24 cellular contexts compared by ENCODE assay signal in the genomic region with DNA sequence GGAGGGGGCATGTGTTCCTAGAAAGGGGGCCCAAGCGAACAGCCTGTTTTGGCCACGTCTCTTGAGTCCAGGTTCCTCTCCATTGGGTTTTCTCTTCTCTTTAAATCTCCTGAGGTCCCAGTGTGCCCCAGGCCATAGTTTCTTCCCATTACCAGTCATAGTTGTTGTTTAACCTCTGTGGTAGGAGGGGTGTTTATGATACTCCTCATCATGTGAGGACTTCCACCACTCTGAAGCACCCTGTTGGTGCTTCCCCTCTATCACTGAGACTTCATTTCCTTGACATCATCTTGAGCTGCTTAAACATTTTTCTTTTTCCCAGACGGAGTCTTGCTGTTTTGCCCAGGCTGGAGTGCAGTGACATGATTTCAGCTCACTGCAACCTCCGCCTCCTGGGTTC. TPM values are rescaled to one million over a fixed set of nuclear protein-coding genes. Genes with fewer than 3 reads are reported as not detected.
A peak's percentile ranks its signal among the peaks of the same experiment; 100 is the strongest.
DNase-seq lines count a peak whose midpoint lies in the region; ATAC-seq and TF ChIP-seq lines count a peak whose summit lies in the region.
"Had no signal": no experiment of that assay in that cellular context is flagged by ENCODE, and none has a peak within 500 bp of the region (broad histone marks: within the 10 kb centered on the region; RNA-seq: fewer than 3 reads in every experiment).

No MANE protein-coding gene starts in this region.

- H3K4me1 Mint-ChIP-seq in activated CD8-positive, alpha-beta memory T cell treated with anti-CD3 and anti-CD28 coated beads, Interleukin-2, amount 10 ng/mL, durations not matched to agents 7 days and 5 days: peaks cover 34% of the 10 kb centered on the region
- H3K4me1 Mint-ChIP-seq in activated CD8-positive, alpha-beta T cell treated with anti-CD3 and anti-CD28 coated beads for 36 hours (ENCODE audit: low read depth): peaks cover 38% of the 10 kb centered on the region
- H3K4me1 Mint-ChIP-seq in naive thymus-derived CD4-positive, alpha-beta T cell: peaks cover 15 to 53% (median 47%) of the 10 kb centered on the region in 7 donors

- H3K27ac Mint-ChIP-seq in activated CD8-positive, alpha-beta memory T cell treated with anti-CD3 and anti-CD28 coated beads, Interleukin-2, amount 10 ng/mL, durations not matched to agents 7 days and 5 days: peak overlapping the region; percentile 26
- peak overlapping the region; percentile 41 for H3K27ac Mint-ChIP-seq in activated CD8-positive, alpha-beta T cell treated with anti-CD3 and anti-CD28 coated beads for 36 hours
- peak overlapping the region; percentile 21 to 87 (median 75) for H3K27ac Mint-ChIP-seq in naive thymus-derived CD4-positive, alpha-beta T cell
- H3K27ac Mint-ChIP-seq: activated T-helper 1 cell treated with anti-CD3 and anti-CD28 coated beads, Interleukin-12 subunit alpha, Interleukin-12 subunit beta, Interleukin-2, Interleukin-4 antibody, amounts not matched to agents 30 ng/mL and 10 ng/mL and 1 ng/mL, durations not matched to agents 14 hours and 24 hours and 36 hours had no signal

- H3K36me3 ChIP-seq in naive thymus-derived CD4-positive, alpha-beta T cell (ENCODE audit: control insufficient read depth in 2 of 3, insufficient read depth in 3 of 3, low read length in 3 of 3): no peaks in the 10 kb centered on the region
- H3K36me3 ChIP-seq: brain microvascular endothelial cell, heart left ventricle had no signal

- no peaks in the 10 kb centered on the region for H3K27me3 ChIP-seq in naive thymus-derived CD4-positive, alpha-beta T cell (ENCODE audit: control insufficient read depth in 2 of 2, insufficient read depth in 2 of 2, low read length in 2 of 2)
- H3K27me3 ChIP-seq: brain microvascular endothelial cell, heart left ventricle had no signal

- H3K4me3 ChIP-seq in naive thymus-derived CD4-positive, alpha-beta T cell (ENCODE audit: low read length): no peak overlapping the region
- H3K4me3 ChIP-seq: A549, heart left ventricle, skin epidermis had no signal

- CTCF ChIA-PET in activated CD8-positive, alpha-beta memory T cell treated with anti-CD3 and anti-CD28 coated beads, Interleukin-2, amount 10 ng/mL, durations not matched to agents 7 days and 5 days (lab: Charles Lee): interaction anchor here (1.2 to 1.6 kb wide), 3 partner anchors 64 to 135 kb away, joined by 3 to 7 read pairs (median 3); no protein-coding TSS in a partner anchor
- CTCF ChIA-PET in activated CD8-positive, alpha-beta T cell treated with anti-CD3 and anti-CD28 coated beads for 36 hours (lab: Charles Lee): interaction anchor here (1.4 to 2.6 kb wide), 2 partner anchors 89 to 136 kb away, joined by 3 to 10 read pairs; no protein-coding TSS in a partner anchor
- CTCF ChIA-PET in naive thymus-derived CD4-positive, alpha-beta T cell (lab: Charles Lee): interaction anchor here (0.6 kb wide), 1 partner anchor 88 kb away, joined by 3 read pairs; no protein-coding TSS in a partner anchor

- intact Hi-C loops in activated CD8-positive, alpha-beta T cell treated with anti-CD3 and anti-CD28 coated beads for 36 hours (cut with micrococcal nuclease): no loop called here
- intact Hi-C loops in naive thymus-derived CD4-positive, alpha-beta T cell (cut with micrococcal nuclease): loop anchor here in 1 of 2 donors (10.0 kb wide), 1 partner anchor 53 kb away; no protein-coding TSS in a partner anchor

- POLR2A ChIA-PET in activated CD8-positive, alpha-beta T cell treated with anti-CD3 and anti-CD28 coated beads for 36 hours (lab: Charles Lee): interaction anchor here (0.8 kb wide), 1 partner anchor 55 kb away, joined by 3 read pairs; no protein-coding TSS in a partner anchor
- POLR2A ChIA-PET in naive thymus-derived CD4-positive, alpha-beta T cell (lab: Charles Lee): interaction anchor here (0.5 to 1.0 kb wide), 2 partner anchors 18 to 83 kb away, joined by 3 read pairs; no protein-coding TSS in a partner anchor

- H3K36me3 Mint-ChIP-seq in activated CD8-positive, alpha-beta memory T cell treated with anti-CD3 and anti-CD28 coated beads, Interleukin-2, amount 10 ng/mL, durations not matched to agents 7 days and 5 days: peaks cover 16% of the 10 kb centered on the region
- peaks cover 20% of the 10 kb centered on the region for H3K36me3 Mint-ChIP-seq in activated CD8-positive, alpha-beta T cell treated with anti-CD3 and anti-CD28 coated beads for 36 hours (ENCODE audit: low read depth)
- H3K36me3 Mint-ChIP-seq in naive thymus-derived CD4-positive, alpha-beta T cell: peaks cover 4 to 30% (median 18%) of the 10 kb centered on the region in 5 donors

- H3K27ac ChIP-seq in naive thymus-derived CD4-positive, alpha-beta T cell (ENCODE audit: low read depth, low read length): peak overlapping the region; percentile 25
- H3K27ac ChIP-seq: A549, brain microvascular endothelial cell, heart left ventricle, skin epidermis had no signal

- ATAC-seq in activated CD8-positive, alpha-beta memory T cell treated with anti-CD3 and anti-CD28 coated beads, Interleukin-2, amount 10 ng/mL, durations not matched to agents 7 days and 5 days: no peak
- peak; percentile 44 for ATAC-seq in GM18909 (IDR thresholded peaks at IDR 0.05; ENCODE audit: poor library complexity, unreplicated experiment)
- ATAC-seq in activated CD8-positive, alpha-beta T cell treated with anti-CD3 and anti-CD28 coated beads for 36 hours: peak; percentile 48
- no peak for ATAC-seq in naive thymus-derived CD4-positive, alpha-beta T cell
- ATAC-seq in GM21717 (IDR thresholded peaks at IDR 0.05; ENCODE audit: unreplicated experiment): no peak
- ATAC-seq in esophagus mucosa: no peak
- ATAC-seq: A549, heart left ventricle, HepG2 had no signal

- no peaks in the 10 kb centered on the region for H3K9me3 ChIP-seq in naive thymus-derived CD4-positive, alpha-beta T cell (ENCODE audit: control insufficient read depth in 2 of 3, low read length in 3 of 3)

- H3K27me3 Mint-ChIP-seq in activated CD8-positive, alpha-beta memory T cell treated with anti-CD3 and anti-CD28 coated beads, Interleukin-2, amount 10 ng/mL, durations not matched to agents 7 days and 5 days: no peaks in the 10 kb centered on the region
- no peaks in the 10 kb centered on the region for H3K27me3 Mint-ChIP-seq in activated CD8-positive, alpha-beta T cell treated with anti-CD3 and anti-CD28 coated beads for 36 hours
- no peaks in the 10 kb centered on the region for H3K27me3 Mint-ChIP-seq in naive thymus-derived CD4-positive, alpha-beta T cell

- no peak for TF ChIP-seq CTCF in activated CD8-positive, alpha-beta T cell treated with anti-CD3 and anti-CD28 coated beads for 36 hours (IDR thresholded peaks at IDR 0.05)

- H3K4me3 Mint-ChIP-seq in activated CD8-positive, alpha-beta memory T cell treated with anti-CD3 and anti-CD28 coated beads, Interleukin-2, amount 10 ng/mL, durations not matched to agents 7 days and 5 days: no peak overlapping the region
- H3K4me3 Mint-ChIP-seq in activated CD8-positive, alpha-beta T cell treated with anti-CD3 and anti-CD28 coated beads for 36 hours: no peak overlapping the region
- H3K4me3 Mint-ChIP-seq in naive thymus-derived CD4-positive, alpha-beta T cell: no peak overlapping the region
- H3K4me3 Mint-ChIP-seq: activated T-helper 1 cell treated with anti-CD3 and anti-CD28 coated beads, Interleukin-12 subunit alpha, Interleukin-12 subunit beta, Interleukin-2, Interleukin-4 antibody, amounts not matched to agents 30 ng/mL and 10 ng/mL and 1 ng/mL, durations not matched to agents 14 hours and 24 hours and 36 hours had no signal

- peaks cover 22 to 27% of the 10 kb centered on the region in 2 donors for H3K4me1 ChIP-seq in naive thymus-derived CD4-positive, alpha-beta T cell (ENCODE audit: control insufficient read depth in 2 of 2, insufficient read depth in 2 of 2, low read length in 2 of 2)
- H3K4me1 ChIP-seq: A549 had no signal

- H3K9me3 Mint-ChIP-seq in activated CD8-positive, alpha-beta memory T cell treated with anti-CD3 and anti-CD28 coated beads, Interleukin-2, amount 10 ng/mL, durations not matched to agents 7 days and 5 days (ENCODE audit: low read depth): no peaks in the 10 kb centered on the region
- H3K9me3 Mint-ChIP-seq in activated CD8-positive, alpha-beta T cell treated with anti-CD3 and anti-CD28 coated beads for 36 hours: peaks cover 3% of the 10 kb centered on the region
- H3K9me3 Mint-ChIP-seq in naive thymus-derived CD4-positive, alpha-beta T cell: peaks cover 0 to 8% (median 2%) of the 10 kb centered on the region in 11 donors
- H3K9me3 Mint-ChIP-seq: activated T-helper 1 cell treated with anti-CD3 and anti-CD28 coated beads, Interleukin-12 subunit alpha, Interleukin-12 subunit beta, Interleukin-2, Interleukin-4 antibody, amounts not matched to agents 30 ng/mL and 10 ng/mL and 1 ng/mL, durations not matched to agents 14 hours and 24 hours and 36 hours had no signal

- no peak for DNase-seq in activated CD8-positive, alpha-beta memory T cell treated with anti-CD3 and anti-CD28 coated beads, Interleukin-2, amount 10 ng/mL, durations not matched to agents 7 days and 5 days
- DNase-seq in activated CD8-positive, alpha-beta memory T cell treated with anti-CD3 and anti-CD28 coated beads, Interleukin-2, amount 50 U/mL, for 4 hours: no peak
- no peak for DNase-seq in activated CD8-positive, alpha-beta T cell treated with anti-CD3 and anti-CD28 coated beads for 36 hours
- DNase-seq in naive thymus-derived CD4-positive, alpha-beta T cell: no peak
- no peak for DNase-seq in C1 segment of cervical spinal cord (lab: John Stamatoyannopoulos, UW)
- DNase-seq: activated CD4-positive, alpha-beta T cell treated with anti-CD3 and anti-CD28 coated beads, Interleukin-2, amount 50 U/mL, for 4 hours; brain microvascular endothelial cell; Calu3; erythroblast; foreskin fibroblast; HCEC 1CT; heart left ventricle; mesenchymal stem cell; NCI-H1048; NCI-H2029 treated with DMSO at 0.1 percent for 48 hours; NCI-H226; T-helper 9 cell had no signal

RNA-seq across cellular contexts. Expression of gene WIPF1, which starts 45.9 kb away (rescaled TPM):
- 100 to 1,000 TPM; 465 to 588 TPM for total RNA-seq in activated CD8-positive, alpha-beta memory T cell treated with anti-CD3 and anti-CD28 coated beads, Interleukin-2, amount 10 ng/mL, durations not matched to agents 7 days and 5 days
- 100 to 1,000 TPM; 361 to 365 TPM for total RNA-seq in activated CD8-positive, alpha-beta T cell treated with anti-CD3 and anti-CD28 coated beads for 36 hours
- total RNA-seq in naive thymus-derived CD4-positive, alpha-beta T cell: 100 to 1,000 TPM; 272 to 514 (median 397) TPM
- polyA plus RNA-seq in naive thymus-derived CD4-positive, alpha-beta T cell: 100 to 1,000 TPM in 1 of 2 donors, 10 to 100 TPM in 1; 92.3 to 103 TPM
- total RNA-seq in esophagus mucosa: 3.1 TPM
- total RNA-seq: HepG2 had no signal

Comparison
In these comparisons a context has a peak if more than half of its experiments do, and no peak if none do; other contexts are left out.
1. ATAC-seq: peak in GM18909 (single experiment) and activated CD8-positive, alpha-beta T cell treated with anti-CD3 and anti-CD28 coated beads for 36 hours (single experiment); none in activated CD8-positive, alpha-beta memory T cell treated with anti-CD3 and anti-CD28 coated beads, Interleukin-2, amount 10 ng/mL, durations not matched to agents 7 days and 5 days (single experiment), naive thymus-derived CD4-positive, alpha-beta T cell (single experiment), GM21717 (single experiment) and esophagus mucosa (single experiment).
2. RNA of gene WIPF1, which starts 45.9 kb away (total RNA-seq): 465 to 588 TPM in activated CD8-positive, alpha-beta memory T cell treated with anti-CD3 and anti-CD28 coated beads, Interleukin-2, amount 10 ng/mL, durations not matched to agents 7 days and 5 days, 272 to 514 TPM in naive thymus-derived CD4-positive, alpha-beta T cell and 361 to 365 TPM in activated CD8-positive, alpha-beta T cell treated with anti-CD3 and anti-CD28 coated beads for 36 hours; 3.1 TPM in esophagus mucosa (single experiment); every median in the first group is over 10 times any median in the second.
3. Peak in every context shown above with its lines, with median percentiles within 50 percentile points of each other: H3K27ac Mint-ChIP-seq.